In the genomic region with DNA sequence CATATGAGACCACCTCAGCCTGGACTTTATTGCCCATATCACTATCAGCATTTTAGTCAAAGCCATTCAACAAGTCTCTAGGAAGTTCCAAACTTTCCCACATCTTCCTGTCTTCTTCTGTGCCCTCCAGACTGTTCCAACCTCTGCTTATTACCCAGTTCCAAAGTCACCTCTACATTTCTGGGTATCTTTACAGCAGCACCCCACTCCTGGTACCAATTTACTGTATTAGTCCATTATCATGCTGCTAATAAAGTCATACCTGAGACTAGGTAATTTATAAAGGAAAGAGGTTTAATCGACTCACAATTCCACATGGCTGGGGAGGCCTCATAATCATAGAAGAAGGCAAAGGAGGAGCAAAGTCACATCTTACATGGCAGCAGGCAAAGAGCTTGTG, we compare ENCODE assay signal across 14 cellular contexts. TPM values are rescaled to one million over a fixed set of nuclear protein-coding genes. Genes with fewer than 3 reads are reported as not detected.
"Had no signal": no experiment of that assay in that cellular context is flagged by ENCODE, and none has a peak within 500 bp of the region (broad histone marks: within the 10 kb centered on the region; RNA-seq: fewer than 3 reads in every experiment).

No MANE protein-coding gene starts in this region.

RNA-seq across cellular contexts. Expression of a gene that starts 16.1 kb away (rescaled TPM):
- total RNA-seq: activated B cell treated with CpG ODN at 0.5 μM for 24 hours; activated CD4-positive, alpha-beta memory T cell treated with anti-CD3 and anti-CD28 coated beads for 36 hours; activated CD4-positive, alpha-beta memory T cell treated with anti-CD3 and anti-CD28 coated beads, Interleukin-2, amount 10 ng/mL, durations not matched to agents 7 days and 5 days; activated CD4-positive, alpha-beta T cell treated with anti-CD3 and anti-CD28 coated beads for 36 hours; activated CD4-positive, alpha-beta T cell treated with anti-CD3 and anti-CD28 coated beads, Interleukin-2, amount 10 ng/mL, durations not matched to agents 24 days and 14 days; activated CD4-positive, alpha-beta T cell treated with anti-CD3 and anti-CD28 coated beads, Interleukin-2, amount 10 ng/mL, durations not matched to agents 7 days and 5 days; activated CD8-positive, alpha-beta memory T cell treated with anti-CD3 and anti-CD28 coated beads for 36 hours; activated CD8-positive, alpha-beta memory T cell treated with anti-CD3 and anti-CD28 coated beads, Interleukin-2, amount 10 ng/mL, durations not matched to agents 7 days and 5 days; activated CD8-positive, alpha-beta T cell treated with anti-CD3 and anti-CD28 coated beads for 36 hours; activated CD8-positive, alpha-beta T cell treated with anti-CD3 and anti-CD28 coated beads, Interleukin-2, amount 10 ng/mL, durations not matched to agents 7 days and 5 days; T-cell; T-helper 1 cell treated with Interleukin-12 subunit alpha and Interleukin-12 subunit beta and Interleukin-4 antibody, amounts not matched to agents 30 ng/mL and 1 ng/mL, for 36 hours; T-helper 17 cell; T-helper 2 cell treated with Interferon-gamma antibody and Interleukin-4, amounts not matched to agents 100 ng/mL and 5 ng/mL, for 36 hours had no signal
